9 cellular contexts compared by ENCODE assay signal in the genomic region with DNA sequence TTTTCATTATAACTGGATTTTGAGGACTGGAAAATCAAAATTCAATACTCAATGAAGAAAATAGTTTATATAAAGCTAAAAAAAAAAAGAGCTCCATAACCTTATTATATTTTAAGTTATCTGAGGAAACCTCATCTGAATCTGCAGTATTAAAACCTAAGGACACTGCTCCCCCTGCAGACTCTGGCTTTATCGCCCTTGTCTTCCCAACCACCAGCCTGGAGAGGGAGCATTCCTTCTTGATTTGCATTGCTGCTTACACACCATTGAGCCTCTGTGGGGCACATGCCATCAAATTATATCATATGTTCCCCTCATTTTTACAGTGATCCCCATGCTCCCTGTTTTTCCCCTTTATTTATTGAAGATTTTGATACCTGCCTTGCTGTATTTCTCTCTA.
DNase-seq lines count a peak whose midpoint lies in the region; ATAC-seq, FAIRE-seq and TF ChIP-seq lines count a peak whose summit lies in the region.
"Had no signal": no experiment of that assay in that cellular context is flagged by ENCODE, and none has a peak within 500 bp of the region (broad histone marks: within the 10 kb centered on the region; RNA-seq: fewer than 3 reads in every experiment).

No MANE protein-coding gene starts in this region.

- H3K9me3 ChIP-seq in left ventricle myocardium inferior (replicated peaks) (peaks cover 8% of the 10 kb centered on the region), gastrocnemius medialis (no peaks in the 10 kb centered on the region)
- H3K9me3 ChIP-seq in CD8-positive, alpha-beta memory T cell (ENCODE audit: low read length) = no peaks in the 10 kb centered on the region

- intact Hi-C loops in left ventricle myocardium inferior (cut with micrococcal nuclease) (no loop called here), Right ventricle myocardium inferior (cut with DNase I) (loop anchor here (5.0 kb wide), 1 partner anchor 168 kb away; no protein-coding TSS in a partner anchor), left ventricle myocardium superior (cut with micrococcal nuclease) (no loop called here), gastrocnemius medialis (cut with DNase I; ENCODE audit: low total_unique reads) (no loop called here)

- no peaks in the 10 kb centered on the region for H3K4me1 Mint-ChIP-seq in CD8-positive, alpha-beta memory T cell
- no peaks in the 10 kb centered on the region for H3K4me1 Mint-ChIP-seq in activated CD8-positive, alpha-beta memory T cell treated with anti-CD3 and anti-CD28 coated beads, Interleukin-2, amount 10 ng/mL, durations not matched to agents 7 days and 5 days

- H3K4me1 ChIP-seq in left ventricle myocardium inferior = no peaks in the 10 kb centered on the region
- no peaks in the 10 kb centered on the region for H3K4me1 ChIP-seq in gastrocnemius medialis
- H3K4me1 ChIP-seq in CD8-positive, alpha-beta memory T cell (ENCODE audit: insufficient read depth, low read length) = no peaks in the 10 kb centered on the region
- H3K4me1 ChIP-seq: heart left ventricle had no signal

- H3K36me3 Mint-ChIP-seq in CD8-positive, alpha-beta memory T cell = no peaks in the 10 kb centered on the region
- no peaks in the 10 kb centered on the region for H3K36me3 Mint-ChIP-seq in activated CD8-positive, alpha-beta memory T cell treated with anti-CD3 and anti-CD28 coated beads, Interleukin-2, amount 10 ng/mL, durations not matched to agents 7 days and 5 days

- H3K9me3 Mint-ChIP-seq in CD8-positive, alpha-beta memory T cell = peaks cover 0 to 23% (median 8%) of the 10 kb centered on the region in 5 donors
- peaks cover 14% of the 10 kb centered on the region for H3K9me3 Mint-ChIP-seq in activated CD8-positive, alpha-beta memory T cell treated with anti-CD3 and anti-CD28 coated beads, Interleukin-2, amount 10 ng/mL, durations not matched to agents 7 days and 5 days (ENCODE audit: low read depth)

- H3K27me3 ChIP-seq in left ventricle myocardium inferior (ENCODE audit: low read depth) (no peaks in the 10 kb centered on the region), gastrocnemius medialis (no peaks in the 10 kb centered on the region)
- no peaks in the 10 kb centered on the region for H3K27me3 ChIP-seq in CD8-positive, alpha-beta memory T cell (ENCODE audit: insufficient read depth, low read length, poor library complexity, severe bottlenecking)
- H3K27me3 ChIP-seq: heart left ventricle had no signal

- no peaks in the 10 kb centered on the region for H3K27me3 Mint-ChIP-seq in CD8-positive, alpha-beta memory T cell
- no peaks in the 10 kb centered on the region for H3K27me3 Mint-ChIP-seq in activated CD8-positive, alpha-beta memory T cell treated with anti-CD3 and anti-CD28 coated beads, Interleukin-2, amount 10 ng/mL, durations not matched to agents 7 days and 5 days

- H3K27ac ChIP-seq in left ventricle myocardium inferior (replicated peaks) (no peak overlapping the region), gastrocnemius medialis (no peak overlapping the region)
- no peak overlapping the region for H3K27ac ChIP-seq in CD8-positive, alpha-beta memory T cell (ENCODE audit: low read depth, low read length)
- H3K27ac ChIP-seq: heart left ventricle had no signal

- POLR2A ChIA-PET in CD8-positive, alpha-beta memory T cell (lab: Charles Lee) = no interaction called here

- H3K4me3 Mint-ChIP-seq in CD8-positive, alpha-beta memory T cell = no peak overlapping the region
- no peak overlapping the region for H3K4me3 Mint-ChIP-seq in activated CD8-positive, alpha-beta memory T cell treated with anti-CD3 and anti-CD28 coated beads, Interleukin-2, amount 10 ng/mL, durations not matched to agents 7 days and 5 days

- in situ Hi-C loops in gastrocnemius medialis (cut with MboI; ENCODE audit: low sequenced_read_pairs in 4 of 4) = no loop called here

- H3K27ac Mint-ChIP-seq in CD8-positive, alpha-beta memory T cell = no peak overlapping the region
- no peak overlapping the region for H3K27ac Mint-ChIP-seq in activated CD8-positive, alpha-beta memory T cell treated with anti-CD3 and anti-CD28 coated beads, Interleukin-2, amount 10 ng/mL, durations not matched to agents 7 days and 5 days

- FAIRE-seq in frontal cortex (lab: Jason Lieb, UNC) = no peak

- DNase-seq in left ventricle myocardium inferior (no peak), Right ventricle myocardium inferior (ENCODE audit: missing footprints) (no peak), RPMI7951 (ENCODE audit: low read depth) (peak; percentile 36), left ventricle myocardium superior (no peak), gastrocnemius medialis (no peak), frontal cortex (ENCODE audit: low spot score in 2 of 2) (no peak)
- no peak for DNase-seq in CD8-positive, alpha-beta memory T cell
- DNase-seq in activated CD8-positive, alpha-beta memory T cell treated with anti-CD3 and anti-CD28 coated beads, Interleukin-2, amount 10 ng/mL, durations not matched to agents 7 days and 5 days = no peak
- DNase-seq: heart left ventricle had no signal

- ATAC-seq in Right ventricle myocardium inferior (no peak), left ventricle myocardium superior (peak; percentile 30), gastrocnemius medialis (no peak)
- no peak for ATAC-seq in activated CD8-positive, alpha-beta memory T cell treated with anti-CD3 and anti-CD28 coated beads, Interleukin-2, amount 10 ng/mL, durations not matched to agents 7 days and 5 days

- CTCF ChIA-PET in CD8-positive, alpha-beta memory T cell (lab: Charles Lee) = no interaction called here
- CTCF ChIA-PET in activated CD8-positive, alpha-beta memory T cell treated with anti-CD3 and anti-CD28 coated beads, Interleukin-2, amount 10 ng/mL, durations not matched to agents 7 days and 5 days (lab: Charles Lee) = no interaction called here

- TF ChIP-seq CTCF in left ventricle myocardium inferior (IDR thresholded peaks at IDR 0.05; ENCODE audit: borderline replicate concordance) (peak; percentile 54), gastrocnemius medialis (IDR thresholded peaks at IDR 0.05 in 4 of 5, conservative IDR thresholded peaks at IDR 0.05 in 1 of 5) (no peak)

- H3K36me3 ChIP-seq in left ventricle myocardium inferior (no peaks in the 10 kb centered on the region), gastrocnemius medialis (no peaks in the 10 kb centered on the region)
- H3K36me3 ChIP-seq in CD8-positive, alpha-beta memory T cell (ENCODE audit: insufficient read depth, low read length) = no peaks in the 10 kb centered on the region
- H3K36me3 ChIP-seq: heart left ventricle had no signal

- H3K4me3 ChIP-seq in left ventricle myocardium inferior = no peak overlapping the region
- H3K4me3 ChIP-seq in gastrocnemius medialis = no peak overlapping the region
- H3K4me3 ChIP-seq in CD8-positive, alpha-beta memory T cell (ENCODE audit: low read length) = no peak overlapping the region
- H3K4me3 ChIP-seq: heart left ventricle had no signal

- no peak for TF ChIP-seq POLR2A in gastrocnemius medialis (IDR thresholded peaks at IDR 0.05)
